Comparison of ENCODE assay signal across 20 cellular contexts in genomic region chr6:140182819-140183218, GRCh38.
DNase-seq lines count a peak whose midpoint lies in the region; ATAC-seq, FAIRE-seq and TF ChIP-seq lines count a peak whose summit lies in the region.
"Had no signal": no experiment of that assay in that cellular context is flagged by ENCODE, and none has a peak within 500 bp of the region (broad histone marks: within the 10 kb centered on the region; RNA-seq: fewer than 3 reads in every experiment).

No MANE protein-coding gene starts in this region.

- H3K27me3 Mint-ChIP-seq in naive thymus-derived CD4-positive, alpha-beta T cell: peaks cover 0 to 14% (median 0%) of the 10 kb centered on the region in 5 donors
- H3K27me3 Mint-ChIP-seq: B cell, IgD-negative memory B cell had no signal

- H3K4me3 ChIP-seq in GM23248: no peak overlapping the region
- H3K4me3 ChIP-seq in adipocyte (ENCODE audit: low read length): no peak overlapping the region
- no peak overlapping the region for H3K4me3 ChIP-seq in kidney (ENCODE audit: low read length in 2 of 2)
- H3K4me3 ChIP-seq in upper lobe of left lung: no peak overlapping the region
- no peak overlapping the region for H3K4me3 ChIP-seq in naive thymus-derived CD4-positive, alpha-beta T cell (ENCODE audit: low read length)
- H3K4me3 ChIP-seq: BLaER1 treated with 17β-estradiol and CSF1 and Interleukin-3, amounts not matched to agents 10 nM and 100 nM; HAP-1 had no signal

- H3K27ac ChIP-seq in GM23248: no peak overlapping the region
- H3K27ac ChIP-seq in kidney (ENCODE audit: low read depth in 2 of 2, low read length in 2 of 2): no peak overlapping the region
- no peak overlapping the region for H3K27ac ChIP-seq in upper lobe of left lung
- H3K27ac ChIP-seq in naive thymus-derived CD4-positive, alpha-beta T cell (ENCODE audit: low read depth, low read length): no peak overlapping the region
- H3K27ac ChIP-seq: BLaER1 treated with 17β-estradiol and CSF1 and Interleukin-3, amounts not matched to agents 10 nM and 100 nM had no signal

- H3K4me3 Mint-ChIP-seq in naive thymus-derived CD4-positive, alpha-beta T cell: no peak overlapping the region
- H3K4me3 Mint-ChIP-seq: B cell; CD8-positive, alpha-beta T cell; IgD-negative memory B cell had no signal

- CTCF ChIA-PET in naive thymus-derived CD4-positive, alpha-beta T cell (lab: Charles Lee): no interaction called here

- in situ Hi-C loops in GM23248 (cut with MboI): no loop called here

- H3K79me2 ChIP-seq in GM23248 (ENCODE audit: insufficient read depth): no peaks in the 10 kb centered on the region

- ATAC-seq in HG03439 (IDR thresholded peaks at IDR 0.05; ENCODE audit: unreplicated experiment) (no peak), upper lobe of left lung (ENCODE audit: low FRiP score in 2 of 2) (no peak)
- no peak for ATAC-seq in naive thymus-derived CD4-positive, alpha-beta T cell
- ATAC-seq: CD8-positive, alpha-beta T cell; HepG2 had no signal

- no peak for TF ChIP-seq POLR2A in upper lobe of left lung (IDR thresholded peaks at IDR 0.05)

- H3K36me3 ChIP-seq in GM23248 (ENCODE audit: low read depth) (no peaks in the 10 kb centered on the region), adipocyte (ENCODE audit: control insufficient read depth, insufficient read depth, low read length, severe bottlenecking) (no peaks in the 10 kb centered on the region), kidney (ENCODE audit: control insufficient read depth in 1 of 2, insufficient read depth in 2 of 2, low read length in 2 of 2) (no peaks in the 10 kb centered on the region), upper lobe of left lung (no peaks in the 10 kb centered on the region)
- no peaks in the 10 kb centered on the region for H3K36me3 ChIP-seq in naive thymus-derived CD4-positive, alpha-beta T cell (ENCODE audit: control insufficient read depth in 2 of 3, insufficient read depth in 3 of 3, low read length in 3 of 3)
- H3K36me3 ChIP-seq: BLaER1 treated with 17β-estradiol and CSF1 and Interleukin-3, amounts not matched to agents 10 nM and 100 nM; HAP-1 had no signal

- 90 to 92% methylated on average over 2 of the region's 2 CpGs for WGBS in GM23248 (ENCODE audit: low coverage in 1 of 2, low lambda C conversion rate in 2 of 2, missing lambda C conversion rate in 2 of 2), 2 experiments
- 91 to 92% methylated on average over 2 of the region's 2 CpGs for WGBS in upper lobe of left lung, 2 donors

- peak overlapping the region; percentile 55 for H3K4me2 ChIP-seq in GM23248 (ENCODE audit: unreplicated experiment)
- H3K4me2 ChIP-seq: BLaER1 treated with 17β-estradiol and CSF1 and Interleukin-3, amounts not matched to agents 10 nM and 100 nM had no signal

- FAIRE-seq in endometrium (lab: Jason Lieb, UNC): peak; percentile 39
- no peak for FAIRE-seq in kidney (lab: Jason Lieb, UNC)
- FAIRE-seq: A204.1, HepG2 had no signal

- POLR2A ChIA-PET in naive thymus-derived CD4-positive, alpha-beta T cell (lab: Charles Lee): no interaction called here

- no peaks in the 10 kb centered on the region for H4K20me1 ChIP-seq in GM23248 (ENCODE audit: insufficient read depth)
- H4K20me1 ChIP-seq: BLaER1 treated with 17β-estradiol and CSF1 and Interleukin-3, amounts not matched to agents 10 nM and 100 nM had no signal

- no peaks in the 10 kb centered on the region for H3K27me3 ChIP-seq in GM23248 (replicated peaks; ENCODE audit: insufficient read depth)
- no peaks in the 10 kb centered on the region for H3K27me3 ChIP-seq in adipocyte (replicated peaks; ENCODE audit: control insufficient read depth, insufficient read depth, low read length)
- H3K27me3 ChIP-seq in upper lobe of left lung: no peaks in the 10 kb centered on the region
- H3K27me3 ChIP-seq in naive thymus-derived CD4-positive, alpha-beta T cell (ENCODE audit: control insufficient read depth in 2 of 2, insufficient read depth in 2 of 2, low read length in 2 of 2): no peaks in the 10 kb centered on the region
- H3K27me3 ChIP-seq: BLaER1 treated with 17β-estradiol and CSF1 and Interleukin-3, amounts not matched to agents 10 nM and 100 nM had no signal

- H3K4me1 Mint-ChIP-seq in naive thymus-derived CD4-positive, alpha-beta T cell: no peaks in the 10 kb centered on the region
- H3K4me1 Mint-ChIP-seq: B cell, IgD-negative memory B cell had no signal

- peaks cover 40% of the 10 kb centered on the region for H3K4me1 ChIP-seq in GM23248 (ENCODE audit: insufficient read depth)
- peaks cover 26% of the 10 kb centered on the region for H3K4me1 ChIP-seq in adipocyte (ENCODE audit: control insufficient read depth, insufficient read depth, low read length)
- no peaks in the 10 kb centered on the region for H3K4me1 ChIP-seq in kidney (ENCODE audit: control insufficient read depth in 1 of 2, insufficient read depth in 1 of 2, low read depth in 1 of 2, low read length in 2 of 2)
- no peaks in the 10 kb centered on the region for H3K4me1 ChIP-seq in upper lobe of left lung
- no peaks in the 10 kb centered on the region for H3K4me1 ChIP-seq in naive thymus-derived CD4-positive, alpha-beta T cell (ENCODE audit: control insufficient read depth in 2 of 2, insufficient read depth in 2 of 2, low read length in 2 of 2)
- H3K4me1 ChIP-seq: BLaER1 treated with 17β-estradiol and CSF1 and Interleukin-3, amounts not matched to agents 10 nM and 100 nM had no signal

- H3K9me3 Mint-ChIP-seq in naive thymus-derived CD4-positive, alpha-beta T cell: peaks cover 0 to 14% (median 5%) of the 10 kb centered on the region in 11 donors

- H3K9ac ChIP-seq in GM23248 (no peak overlapping the region), adipocyte (ENCODE audit: low read length) (no peak overlapping the region), kidney (ENCODE audit: low read length in 2 of 2) (no peak overlapping the region)
- H3K9ac ChIP-seq: BLaER1 treated with 17β-estradiol and CSF1 and Interleukin-3, amounts not matched to agents 10 nM and 100 nM had no signal

- no peak overlapping the region for H3K27ac Mint-ChIP-seq in naive thymus-derived CD4-positive, alpha-beta T cell
- H3K27ac Mint-ChIP-seq: B cell; CD8-positive, alpha-beta T cell; IgD-negative memory B cell had no signal

- DNase-seq in GM23248 (no peak), adipocyte (ENCODE audit: low read depth) (peak; percentile 20), fibroblast of peridontal ligament (ENCODE audit: extremely low read depth) (peak; percentile 29), kidney (no peak), upper lobe of left lung (no peak)
- no peak for DNase-seq in naive thymus-derived CD4-positive, alpha-beta T cell
- DNase-seq: CD8-positive, alpha-beta T cell; COR-L47; DMS 273 treated with DMSO at 0.1 percent for 48 hours; GF-D8; Karpas-422; KBM-7 had no signal

- intact Hi-C loops in kidney (cut with DNase I): no loop called here
- intact Hi-C loops in naive thymus-derived CD4-positive, alpha-beta T cell (cut with micrococcal nuclease): no loop called here

- H3K36me3 Mint-ChIP-seq in naive thymus-derived CD4-positive, alpha-beta T cell: no peaks in the 10 kb centered on the region
- H3K36me3 Mint-ChIP-seq: CD8-positive, alpha-beta T cell; IgD-negative memory B cell had no signal

- H3K9me3 ChIP-seq in GM23248 (ENCODE audit: low read depth): no peaks in the 10 kb centered on the region
- peaks cover 3% of the 10 kb centered on the region for H3K9me3 ChIP-seq in adipocyte (ENCODE audit: control insufficient read depth, low read length)
- H3K9me3 ChIP-seq in kidney (ENCODE audit: control insufficient read depth in 1 of 2, low read length in 2 of 2): no peaks in the 10 kb centered on the region
- peaks cover 0 to under 1% (median 0%) of the 10 kb centered on the region in 4 donors for H3K9me3 ChIP-seq in upper lobe of left lung
- H3K9me3 ChIP-seq in naive thymus-derived CD4-positive, alpha-beta T cell (ENCODE audit: control insufficient read depth in 2 of 3, low read length in 3 of 3): no peaks in the 10 kb centered on the region

- TF ChIP-seq CTCF in kidney (IDR thresholded peaks at IDR 0.05; ENCODE audit: borderline replicate concordance, extremely low read depth, insufficient read depth): no peak
- TF ChIP-seq CTCF in upper lobe of left lung (IDR thresholded peaks at IDR 0.05): no peak

- H3K9me2 ChIP-seq in GM23248 (ENCODE audit: insufficient read depth): no peaks in the 10 kb centered on the region

- no peak for TF ChIP-seq EP300 in upper lobe of left lung (IDR thresholded peaks at IDR 0.05)

- H3F3A ChIP-seq in GM23248 (ENCODE audit: insufficient read depth): peaks cover 38% of the 10 kb centered on the region

- no peak overlapping the region for H2AFZ ChIP-seq in GM23248

Comparison
In these comparisons a context has a peak if more than half of its experiments do, and no peak if none do; other contexts are left out.
1. DNase-seq: peak in adipocyte (single experiment) and fibroblast of peridontal ligament (single experiment); none in GM23248 (single experiment), kidney (single experiment), upper lobe of left lung (0 of 2) and naive thymus-derived CD4-positive, alpha-beta T cell (0 of 9).